ENCODE assay signal across 12 cellular contexts in the genomic region with DNA sequence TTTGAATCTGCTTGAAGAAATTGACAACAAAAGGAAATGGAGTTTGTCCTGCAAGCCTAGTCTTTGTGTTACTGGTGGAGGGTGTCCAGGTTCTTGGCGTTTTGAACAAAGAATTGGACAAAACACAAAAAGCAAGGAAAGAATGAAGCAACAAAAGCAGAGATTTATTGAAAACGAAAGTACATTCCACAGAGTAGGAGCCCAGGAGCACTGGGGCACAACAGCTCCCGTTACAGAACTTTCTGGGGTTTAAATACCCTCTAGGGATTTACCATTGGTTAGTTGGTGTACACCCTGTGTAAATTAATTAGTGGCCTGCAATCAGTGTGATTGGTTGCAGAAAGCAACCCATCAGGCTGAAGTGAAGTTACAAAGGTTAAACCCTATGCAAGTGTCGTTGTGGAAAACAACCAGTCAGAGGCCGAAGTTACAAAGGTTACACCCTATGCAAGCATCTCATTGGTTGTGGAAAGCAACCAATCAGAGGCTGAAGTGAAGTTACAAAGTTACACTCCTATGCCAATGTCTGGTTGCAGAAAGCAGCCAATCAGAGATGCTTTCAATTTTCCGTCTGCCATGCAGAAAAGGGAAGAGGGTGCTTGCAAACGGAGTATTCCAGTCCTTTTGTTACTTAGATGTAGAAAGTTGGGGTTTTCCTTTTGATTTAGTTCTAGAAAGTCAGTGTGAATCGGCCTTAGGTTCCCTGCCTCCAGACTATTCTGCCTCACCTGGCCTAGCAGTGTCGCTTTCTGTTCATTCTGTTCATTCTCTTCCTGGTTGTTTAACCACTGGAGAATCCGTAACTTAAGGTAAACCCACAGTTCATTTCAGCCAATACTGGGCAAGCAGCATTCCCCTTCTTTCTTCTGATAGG. TPM values are rescaled to one million over a fixed set of nuclear protein-coding genes. Genes with fewer than 3 reads are reported as not detected.
DNase-seq lines count a peak whose midpoint lies in the region; TF ChIP-seq lines count a peak whose summit lies in the region.
"Had no signal": no experiment of that assay in that cellular context is flagged by ENCODE, and none has a peak within 500 bp of the region (broad histone marks: within the 10 kb centered on the region; RNA-seq: fewer than 3 reads in every experiment).

No MANE protein-coding gene starts in this region.

- H3K36me3 Mint-ChIP-seq in dendritic cell treated with granulocyte-macrophage colony-stimulating factor and Interleukin-4, amounts not matched to agents 40 ng/mL and 50 ng/mL, for 4 days (ENCODE audit: low read depth) = peaks cover 54% of the 10 kb centered on the region
- H3K36me3 Mint-ChIP-seq in neural progenitor cell = peaks cover 27% of the 10 kb centered on the region

- H3K4me2 ChIP-seq in neural progenitor cell = no peak overlapping the region

- no peaks in the 10 kb centered on the region for H4K20me1 ChIP-seq in neural progenitor cell (ENCODE audit: low read depth)

- peaks cover 8% of the 10 kb centered on the region for H3K9me3 Mint-ChIP-seq in dendritic cell treated with granulocyte-macrophage colony-stimulating factor and Interleukin-4, amounts not matched to agents 40 ng/mL and 50 ng/mL, for 4 days
- H3K9me3 Mint-ChIP-seq in neural progenitor cell = peaks cover 2% of the 10 kb centered on the region

- no peaks in the 10 kb centered on the region for H3K27me3 Mint-ChIP-seq in dendritic cell treated with granulocyte-macrophage colony-stimulating factor and Interleukin-4, amounts not matched to agents 40 ng/mL and 50 ng/mL, for 4 days
- peaks cover 2% of the 10 kb centered on the region for H3K27me3 Mint-ChIP-seq in neural progenitor cell (ENCODE audit: insufficient read depth, low read depth)

- H3F3A ChIP-seq in neural progenitor cell (ENCODE audit: low read depth) = peaks cover 7% of the 10 kb centered on the region

- H3K27ac Mint-ChIP-seq in dendritic cell treated with granulocyte-macrophage colony-stimulating factor and Interleukin-4, amounts not matched to agents 40 ng/mL and 50 ng/mL, for 4 days = peak overlapping the region; percentile 83
- peak overlapping the region; percentile 2 for H3K27ac Mint-ChIP-seq in neural progenitor cell

- peak overlapping the region; percentile 84 for H3K4me3 Mint-ChIP-seq in dendritic cell treated with granulocyte-macrophage colony-stimulating factor and Interleukin-4, amounts not matched to agents 40 ng/mL and 50 ng/mL, for 4 days
- no peak overlapping the region for H3K4me3 Mint-ChIP-seq in neural progenitor cell

- no peak overlapping the region for H3K4me3 ChIP-seq in neural progenitor cell
- H3K4me3 ChIP-seq: right atrium auricular region had no signal

- no peak overlapping the region for H3K9ac ChIP-seq in neural progenitor cell

- H3K9me3 ChIP-seq in neural progenitor cell (ENCODE audit: low read depth) = no peaks in the 10 kb centered on the region
- H3K9me3 ChIP-seq: Caco-2, right atrium auricular region had no signal

- H2AFZ ChIP-seq in neural progenitor cell (replicated peaks) = no peak overlapping the region

- TF ChIP-seq CTCF in neural progenitor cell (IDR thresholded peaks at IDR 0.05) = no peak

- DNase-seq in GOT3 (lab: John Stamatoyannopoulos, UW) (peak; percentile 64), NOMO-1 treated with dmso at 0.1 percent for 144 hours (lab: John Stamatoyannopoulos, UW; ENCODE audit: unreplicated experiment) (peak; percentile 45), neural progenitor cell (ENCODE audit: low spot score) (no peak), occipital lobe (lab: John Stamatoyannopoulos, UW) (no peak), NCI-H345 treated with DMSO at 0.1 percent for 48 hours (lab: John Stamatoyannopoulos, UW; ENCODE audit: unreplicated experiment) (no peak), NCI-H2107 (lab: John Stamatoyannopoulos, UW) (no peak), amniotic stem cell (lab: John Stamatoyannopoulos, UW) (no peak)
- DNase-seq: Caco-2, midbrain, NCI-H187 had no signal

- H3K79me2 ChIP-seq in neural progenitor cell (ENCODE audit: low read depth) = no peaks in the 10 kb centered on the region

- peaks cover 5% of the 10 kb centered on the region for H3K4me1 Mint-ChIP-seq in dendritic cell treated with granulocyte-macrophage colony-stimulating factor and Interleukin-4, amounts not matched to agents 40 ng/mL and 50 ng/mL, for 4 days (ENCODE audit: low read depth)
- H3K4me1 Mint-ChIP-seq in neural progenitor cell = peaks cover 4% of the 10 kb centered on the region

- H3K4me1 ChIP-seq in neural progenitor cell = peaks cover 5% of the 10 kb centered on the region
- H3K4me1 ChIP-seq: Caco-2, right atrium auricular region had no signal

- H3K27ac ChIP-seq in neural progenitor cell = no peak overlapping the region
- H3K27ac ChIP-seq: right atrium auricular region had no signal

- H3K27me3 ChIP-seq in neural progenitor cell = no peaks in the 10 kb centered on the region
- H3K27me3 ChIP-seq: right atrium auricular region had no signal

- peaks cover 16% of the 10 kb centered on the region for H3K36me3 ChIP-seq in neural progenitor cell

- intact Hi-C loops in dendritic cell treated with granulocyte-macrophage colony-stimulating factor and Interleukin-4, amounts not matched to agents 40 ng/mL and 50 ng/mL, for 4 days (cut with micrococcal nuclease) = no loop called here

RNA-seq across cellular contexts. Expression of gene PTH2R, which starts 47.6 kb away (rescaled TPM):
- not detected in 2 replicates for total RNA-seq in neural progenitor cell (ENCODE audit: low replicate concordance)
- 1.4 TPM for total RNA-seq in occipital lobe
- total RNA-seq: right atrium auricular region had no signal

Comparison
In these comparisons a context has a peak if more than half of its experiments do, and no peak if none do; other contexts are left out.
1. DNase-seq: peak in GOT3 (single experiment) and NOMO-1 treated with dmso at 0.1 percent for 144 hours (single experiment); none in neural progenitor cell (single experiment), occipital lobe (single experiment), NCI-H345 treated with DMSO at 0.1 percent for 48 hours (single experiment), NCI-H2107 (single experiment) and amniotic stem cell (single experiment).